ENCODE assay signal across 23 cellular contexts in genomic region chr1:3536796-3537195, GRCh38.
"Had no signal": no experiment of that assay in that cellular context is flagged by ENCODE, and none has a peak within 500 bp of the region (broad histone marks: within the 10 kb centered on the region; RNA-seq: fewer than 3 reads in every experiment).

No MANE protein-coding gene starts in this region.

- H3K9ac ChIP-seq: KMS-11, SK-N-SH had no signal

- ATAC-seq: K562 had no signal

- H3K27ac ChIP-seq: KMS-11, SJSA1 had no signal

- H3K4me1 ChIP-seq: SJSA1 had no signal

- H3K9me3 ChIP-seq: SJSA1, SK-N-SH had no signal

- FAIRE-seq: K562, RCC 7860 had no signal

- DNase-seq: Kasumi-1, MV-4-11, NCI-H1048, NCI-H1105, NCI-H1417, NCI-H1436 treated with DMSO at 0.1 percent for 48 hours, NCI-H1694, NCI-H187 treated with DMSO at 0.1 percent for 48 hours, NCI-H2029 treated with DMSO at 0.1 percent for 48 hours, NCI-H2171 treated with DMSO at 0.1 percent for 48 hours, NCI-H2227 treated with DMSO at 0.1 percent for 48 hours, NCI-H524 treated with DMSO at 0.1 percent for 48 hours, NCI-H69, NCI-H774, Right ventricle myocardium superior, RPMI8226, SIG-M5, SK-N-SH, SW 1271 had no signal

- H3K4me3 ChIP-seq: K562, SJSA1 had no signal

- H3K4me2 ChIP-seq: KMS-11, SK-N-SH had no signal

- H3K36me3 ChIP-seq: SJSA1 had no signal
